18 cellular contexts compared by ENCODE assay signal in the genomic region with DNA sequence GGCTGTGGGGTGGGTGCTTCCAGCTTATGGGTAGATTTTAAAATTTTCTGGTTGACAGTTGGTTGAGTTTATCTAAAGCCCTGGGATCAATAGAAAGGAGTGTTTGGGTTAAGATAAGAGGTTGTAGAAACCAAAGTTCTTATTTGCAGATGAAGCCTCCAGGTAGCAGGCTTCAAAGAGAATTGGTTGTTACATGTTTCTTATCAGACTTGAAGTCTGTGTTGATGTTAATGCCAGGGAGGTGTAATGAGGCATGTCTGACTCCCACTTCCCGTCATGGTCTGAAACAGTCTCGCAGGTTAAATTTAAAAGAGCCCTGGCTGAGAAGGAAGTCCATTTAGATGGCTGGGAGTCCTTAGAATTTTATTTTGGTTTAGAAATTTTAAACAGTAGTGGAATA.
DNase-seq lines count a peak whose midpoint lies in the region; ATAC-seq, FAIRE-seq and TF ChIP-seq lines count a peak whose summit lies in the region.
"Had no signal": no experiment of that assay in that cellular context is flagged by ENCODE, and none has a peak within 500 bp of the region (broad histone marks: within the 10 kb centered on the region; RNA-seq: fewer than 3 reads in every experiment).

No MANE protein-coding gene starts in this region.

- H3K56ac ChIP-seq in mesendoderm (ENCODE audit: low read length) = no peak overlapping the region

- H4K8ac ChIP-seq in mesendoderm (ENCODE audit: low read depth, low read length) = no peak overlapping the region

- no peaks in the 10 kb centered on the region for H3K79me1 ChIP-seq in mesendoderm (ENCODE audit: low read length)

- H3K79me2 ChIP-seq in endothelial cell of umbilical vein (ENCODE audit: control insufficient read depth, insufficient read depth, low read length) = no peaks in the 10 kb centered on the region
- H3K79me2 ChIP-seq in mesendoderm (ENCODE audit: control insufficient read depth, insufficient read depth, low read length) = no peaks in the 10 kb centered on the region

- no peak overlapping the region for H2AK5ac ChIP-seq in mesendoderm (ENCODE audit: low read length)

- no peak for TF ChIP-seq CTCF in endothelial cell of umbilical vein (IDR thresholded peaks at IDR 0.05; ENCODE audit: extremely low read depth in 1 of 2, insufficient read depth in 1 of 2, low read depth in 1 of 2, low read length in 2 of 2)
- TF ChIP-seq CTCF in left ventricle myocardium inferior (IDR thresholded peaks at IDR 0.05; ENCODE audit: borderline replicate concordance) = no peak

- H3K27ac ChIP-seq in BLaER1 = no peak overlapping the region
- no peak overlapping the region for H3K27ac ChIP-seq in endothelial cell of umbilical vein (ENCODE audit: insufficient read depth, low read depth, low read length)
- H3K27ac ChIP-seq in mesendoderm (ENCODE audit: low read depth, low read length) = no peak overlapping the region
- no peak overlapping the region for H3K27ac ChIP-seq in left ventricle myocardium inferior (replicated peaks)
- H3K27ac ChIP-seq: A549, C4-2B, PC-9, SJSA1 had no signal

- H3K4me3 ChIP-seq in BLaER1 (no peak overlapping the region), endothelial cell of umbilical vein (replicated peaks in 1 of 3; ENCODE audit: insufficient read depth in 1 of 3, low read depth in 1 of 3, low read length in 3 of 3) (no peak overlapping the region), mesendoderm (ENCODE audit: low read length) (no peak overlapping the region), left ventricle myocardium inferior (no peak overlapping the region)
- H3K4me3 ChIP-seq: A549, HAP-1, PC-9, SJSA1 had no signal

- no peak for ATAC-seq in GM21737 (IDR thresholded peaks at IDR 0.05; ENCODE audit: unreplicated experiment)
- ATAC-seq: A549 had no signal

- TF ChIP-seq POLR2A in endothelial cell of umbilical vein (IDR thresholded peaks at IDR 0.05; ENCODE audit: low read depth, low read length) = no peak

- H2BK15ac ChIP-seq in mesendoderm (replicated peaks; ENCODE audit: low read depth) = no peak overlapping the region

- H2BK120ac ChIP-seq in mesendoderm (ENCODE audit: low read depth, low read length) = no peak overlapping the region

- H3K9me1 ChIP-seq in endothelial cell of umbilical vein (replicated peaks; ENCODE audit: control insufficient read depth, extremely low read depth, insufficient read depth, low read length) = no peaks in the 10 kb centered on the region

- no CpG with 5 or more reads among the region's 2 CpGs for WGBS in mesendoderm (ENCODE audit: extremely low coverage, insufficient coverage, low lambda C conversion rate)

- H3K4me1 ChIP-seq in BLaER1 = peaks cover 19% of the 10 kb centered on the region
- H3K4me1 ChIP-seq in endothelial cell of umbilical vein (ENCODE audit: control insufficient read depth, extremely low read depth, insufficient read depth, low read length) = no peaks in the 10 kb centered on the region
- no peaks in the 10 kb centered on the region for H3K4me1 ChIP-seq in mesendoderm (ENCODE audit: control insufficient read depth, low read depth, low read length)
- no peaks in the 10 kb centered on the region for H3K4me1 ChIP-seq in left ventricle myocardium inferior
- H3K4me1 ChIP-seq: A549, HAP-1, SJSA1 had no signal

- no peak overlapping the region for H2AFZ ChIP-seq in endothelial cell of umbilical vein (ENCODE audit: low read depth, low read length)
- H2AFZ ChIP-seq: PC-9 had no signal

- intact Hi-C loops in endothelial cell of umbilical vein (cut with micrococcal nuclease) (no loop called here), left ventricle myocardium inferior (cut with micrococcal nuclease) (no loop called here)

- dilution Hi-C loops in endothelial cell of umbilical vein (cut with MboI; ENCODE audit: extremely low pct_ligation_motif_present, low sequenced_read_pairs) = no loop called here

- H3K18ac ChIP-seq in mesendoderm (ENCODE audit: low read length) = no peak overlapping the region

- POLR2A ChIA-PET in endothelial cell of umbilical vein (lab: Charles Lee) = no interaction called here

- H3K4ac ChIP-seq in mesendoderm (ENCODE audit: low read depth, low read length) = no peak overlapping the region

- H3K36me3 ChIP-seq in BLaER1 (no peaks in the 10 kb centered on the region), endothelial cell of umbilical vein (ENCODE audit: control insufficient read depth in 2 of 2, extremely low read depth in 1 of 2, insufficient read depth in 2 of 2, low read length in 2 of 2) (no peaks in the 10 kb centered on the region), mesendoderm (ENCODE audit: control insufficient read depth, insufficient read depth, low read length) (no peaks in the 10 kb centered on the region), left ventricle myocardium inferior (no peaks in the 10 kb centered on the region)
- H3K36me3 ChIP-seq: HAP-1, SJSA1 had no signal

- H3K9ac ChIP-seq in BLaER1 (no peak overlapping the region), endothelial cell of umbilical vein (replicated peaks; ENCODE audit: extremely low read depth, insufficient read depth, low read length) (no peak overlapping the region), mesendoderm (ENCODE audit: low read length) (no peak overlapping the region)

- H4K5ac ChIP-seq in mesendoderm (ENCODE audit: low read length) = no peak overlapping the region

- BruUV-seq in endothelial cell of umbilical vein (replicated peaks; lab: Mats Ljungman, UMichigan) = no TSS peak

- peak; percentile 12 for FAIRE-seq in endothelial cell of umbilical vein (lab: Jason Lieb, UNC)
- FAIRE-seq: A549 had no signal

- DNase-seq in Daoy (ENCODE audit: low read depth) (peak; percentile 39), endothelial cell of umbilical vein (ENCODE audit: low read depth, low spot score) (no peak), mesendoderm (peak; percentile 62), left ventricle myocardium inferior (no peak), NCI-H2196 treated with DMSO at 0.1 percent for 48 hours (lab: John Stamatoyannopoulos, UW; ENCODE audit: unreplicated experiment) (no peak)
- no peak for DNase-seq in stimulated activated CD4-positive, alpha-beta T cell treated with anti-CD3 and anti-CD28 coated beads, Interleukin-4, amount 100 ng/mL, for 4 hours
- DNase-seq: IMR-90, NCI-H1436, NCI-H2081 treated with DMSO at 0.1 percent for 48 hours, NCI-H510A treated with DMSO at 0.1 percent for 48 hours, NCI-H82, PC-9 had no signal

- H3K4me2 ChIP-seq in BLaER1 (peak overlapping the region; percentile 47), endothelial cell of umbilical vein (ENCODE audit: insufficient read depth, low read length) (no peak overlapping the region), mesendoderm (ENCODE audit: low read length) (no peak overlapping the region)
- H3K4me2 ChIP-seq: A549, PC-9 had no signal

- H3K23ac ChIP-seq in mesendoderm (ENCODE audit: low read length) = no peak overlapping the region

- H4K20me1 ChIP-seq in BLaER1 = no peaks in the 10 kb centered on the region
- no peaks in the 10 kb centered on the region for H4K20me1 ChIP-seq in endothelial cell of umbilical vein (replicated peaks; ENCODE audit: control insufficient read depth, extremely low read depth, insufficient read depth, low read length)

- H3K9me3 ChIP-seq in BLaER1 (peaks cover 13% of the 10 kb centered on the region), endothelial cell of umbilical vein (replicated peaks; ENCODE audit: control insufficient read depth, insufficient read depth, low read length) (no peaks in the 10 kb centered on the region), left ventricle myocardium inferior (replicated peaks) (peaks cover 8% of the 10 kb centered on the region)
- H3K9me3 ChIP-seq: A549, HAP-1, SJSA1 had no signal

- H3K27me3 ChIP-seq in BLaER1 (no peaks in the 10 kb centered on the region), endothelial cell of umbilical vein (ENCODE audit: control insufficient read depth in 2 of 2, insufficient read depth in 2 of 2, low read length in 2 of 2) (peaks cover 0 to 2% of the 10 kb centered on the region in 2 experiments), mesendoderm (ENCODE audit: insufficient read depth, low read length, poor library complexity) (no peaks in the 10 kb centered on the region), left ventricle myocardium inferior (ENCODE audit: low read depth) (no peaks in the 10 kb centered on the region)
- H3K27me3 ChIP-seq: SJSA1 had no signal

- no peak overlapping the region for H2BK5ac ChIP-seq in mesendoderm (ENCODE audit: low read length)

- CTCF ChIA-PET in endothelial cell of umbilical vein (lab: Charles Lee) = no interaction called here

TF ChIP-seq in endothelial cell of umbilical vein, 7 proteins besides CTCF, POLR2A, EP300 and RAD21:
- TF ChIP-seq JUN (IDR thresholded peaks at IDR 0.05; ENCODE audit: borderline replicate concordance, insufficient read depth, insufficient read length, low read depth) = no peak
- no peak for TF ChIP-seq MYC (IDR thresholded peaks at IDR 0.05; ENCODE audit: low read depth, low read length)
- no peak for TF ChIP-seq POLR2AphosphoS5 (IDR thresholded peaks at IDR 0.05; ENCODE audit: insufficient read depth, low read depth, low read length)
- TF ChIP-seq, protein P1, sequence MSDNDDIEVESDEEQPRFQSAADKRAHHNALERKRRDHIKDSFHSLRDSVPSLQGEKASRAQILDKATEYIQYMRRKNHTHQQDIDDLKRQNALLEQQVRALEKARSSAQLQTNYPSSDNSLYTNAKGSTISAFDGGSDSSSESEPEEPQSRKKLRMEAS (IDR thresholded peaks at IDR 0.05; ENCODE audit: insufficient read depth, insufficient read length) = no peak
- no peak for TF ChIP-seq GATA2 (IDR thresholded peaks at IDR 0.05; ENCODE audit: insufficient read depth, insufficient read length, low read depth, low read length)
- TF ChIP-seq EZH2 (IDR thresholded peaks at IDR 0.05; ENCODE audit: borderline replicate concordance, low read depth, low read length, severe bottlenecking) = no peak
- no peak for TF ChIP-seq FOS (IDR thresholded peaks at IDR 0.05; ENCODE audit: borderline replicate concordance, insufficient read depth, low read length)

Comparison
In these comparisons a context has a peak if more than half of its experiments do, and no peak if none do; other contexts are left out.
1. DNase-seq: peak in Daoy (single experiment) and mesendoderm (single experiment); none in endothelial cell of umbilical vein (single experiment), left ventricle myocardium inferior (single experiment), NCI-H2196 treated with DMSO at 0.1 percent for 48 hours (single experiment) and stimulated activated CD4-positive, alpha-beta T cell treated with anti-CD3 and anti-CD28 coated beads, Interleukin-4, amount 100 ng/mL, for 4 hours (0 of 2).